Comparison of ENCODE assay signal across 8 cellular contexts in genomic region chr18:9102391-9103216, GRCh38. TPM values are rescaled to one million over a fixed set of nuclear protein-coding genes. Genes with fewer than 3 reads are reported as not detected.
DNase-seq lines count a peak whose midpoint lies in the region; ATAC-seq and TF ChIP-seq lines count a peak whose summit lies in the region.

NDUFV2 (plus strand) TSS chr18:9102699; CDS start chr18:9102744, 45 bp downstream.

- H3K9ac ChIP-seq in MM.1S (ENCODE audit: low read length), result peak within 1 kb of the TSS; percentile 97

- H3K27ac ChIP-seq in MM.1S (ENCODE audit: low read length), result peak within 1 kb of the TSS; percentile 87

- H3K4me3 Mint-ChIP-seq in nephron, result peak within 1 kb of the TSS; percentile 81 to 98 (median 95)

- in situ Hi-C loops in G401 (cut with HindIII; ENCODE audit: low sequenced_read_pairs), result no loop called here

- H3K36me3 Mint-ChIP-seq in nephron (ENCODE audit: low read depth), result peaks cover 4% of the 10 kb centered on the region

- no peaks in the 10 kb centered on the region for H3K9me3 ChIP-seq in MM.1S (replicated peaks; ENCODE audit: insufficient read depth, low read length)

- peak; percentile 98 for ATAC-seq in stimulated activated naive CD8-positive, alpha-beta T cell treated with anti-CD3 and anti-CD28 coated beads, Interleukin-15, Interleukin-2, amounts not matched to agents 100 U/mL and 50 U/mL, for 24 hours

- H3K4me3 ChIP-seq in MM.1S (ENCODE audit: low read length) (peak within 1 kb of the TSS; percentile 76), fibroblast of the aortic adventitia (ENCODE audit: low read depth, low read length) (peak within 1 kb of the TSS; percentile 87)

- 0 out of 2 replicates have a peak, but pooled peaks cover 4% of the 10 kb centered on the region for H3K4me1 ChIP-seq in MM.1S (ENCODE audit: low read length)

- H3K79me2 ChIP-seq in MM.1S (ENCODE audit: low read length), result peaks cover 63% of the 10 kb centered on the region

- DNase-seq in G401 (ENCODE audit: low spot score), result peak; percentile 96
- peak; percentile 95 for DNase-seq in HCEC 1CT
- peak; percentile 96 for DNase-seq in MM.1S
- peak; percentile 83 for DNase-seq in SHP77 treated with DMSO at 0.1 percent for 48 hours (lab: John Stamatoyannopoulos, UW)
- DNase-seq in activated effector memory CD4-positive, alpha-beta T cell treated with anti-CD3 and anti-CD28 coated beads, Interleukin-2, amount 50 U/mL, for 16 hours, result peak; percentile 99
- peak; percentile 90 for DNase-seq in fibroblast of the aortic adventitia (ENCODE audit: low read depth)
- DNase-seq in stimulated activated naive CD8-positive, alpha-beta T cell treated with anti-CD3 and anti-CD28 coated beads, Interleukin-15, Interleukin-2, amounts not matched to agents 100 U/mL and 50 U/mL, for 24 hours, result peak; percentile 99

- no peaks in the 10 kb centered on the region for H3K9me3 Mint-ChIP-seq in nephron

- peak within 1 kb of the TSS; percentile 80 to 99 (median 97) for H3K27ac Mint-ChIP-seq in nephron

- peak within 1 kb of the TSS; percentile 27; the same call in 1 of the 2 replicates for H2AFZ ChIP-seq in MM.1S (ENCODE audit: low read length)

- H3K4me1 Mint-ChIP-seq in nephron, result peaks cover 60% of the 10 kb centered on the region

- H3K9me2 ChIP-seq in MM.1S (replicated peaks; ENCODE audit: insufficient read depth, low read length), result no peaks in the 10 kb centered on the region

- peaks cover 43% of the 10 kb centered on the region for H3F3A ChIP-seq in MM.1S (ENCODE audit: insufficient read depth, low read length)

- H3K4me2 ChIP-seq in MM.1S (ENCODE audit: low read depth, low read length), result peak within 1 kb of the TSS; percentile 76

- TF ChIP-seq CTCF in MM.1S (IDR thresholded peaks at IDR 0.05; ENCODE audit: low read length), result no peak
- no peak for TF ChIP-seq CTCF in fibroblast of the aortic adventitia (IDR thresholded peaks at IDR 0.05; ENCODE audit: insufficient read depth, low read length)
- no peak for TF ChIP-seq CTCF in nephron (IDR thresholded peaks at IDR 0.05; ENCODE audit: unreplicated experiment in 3 of 3)

- no peaks in the 10 kb centered on the region for H4K20me1 ChIP-seq in MM.1S (ENCODE audit: insufficient read depth, low read length)

- no peaks in the 10 kb centered on the region for H3K27me3 ChIP-seq in MM.1S (replicated peaks; ENCODE audit: insufficient read depth, low read length)

- no peaks in the 10 kb centered on the region for H3K27me3 Mint-ChIP-seq in nephron (ENCODE audit: low read depth)

- H3K36me3 ChIP-seq in MM.1S (replicated peaks; ENCODE audit: insufficient read depth, low read length), result 0 out of 2 replicates have a peak, but pooled peaks cover 10% of the 10 kb centered on the region

RNA-seq across cellular contexts. Expression of gene NDUFV2, which starts in this region (rescaled TPM):
- 221 and 286 TPM in 2 replicates for total RNA-seq in G401 (2014; rRNA removed; shearing (Covaris generic))
- 135 and 137 TPM in 2 replicates for total RNA-seq in fibroblast of the aortic adventitia (ENCODE audit: low replicate concordance)

Comparison
In these comparisons a context has a peak if more than half of its experiments do, and no peak if none do; other contexts are left out.
1. Peak in every context shown above with its lines: DNase-seq, ATAC-seq, H3K4me3 ChIP-seq and H3K27ac ChIP-seq.